In the genomic region with DNA sequence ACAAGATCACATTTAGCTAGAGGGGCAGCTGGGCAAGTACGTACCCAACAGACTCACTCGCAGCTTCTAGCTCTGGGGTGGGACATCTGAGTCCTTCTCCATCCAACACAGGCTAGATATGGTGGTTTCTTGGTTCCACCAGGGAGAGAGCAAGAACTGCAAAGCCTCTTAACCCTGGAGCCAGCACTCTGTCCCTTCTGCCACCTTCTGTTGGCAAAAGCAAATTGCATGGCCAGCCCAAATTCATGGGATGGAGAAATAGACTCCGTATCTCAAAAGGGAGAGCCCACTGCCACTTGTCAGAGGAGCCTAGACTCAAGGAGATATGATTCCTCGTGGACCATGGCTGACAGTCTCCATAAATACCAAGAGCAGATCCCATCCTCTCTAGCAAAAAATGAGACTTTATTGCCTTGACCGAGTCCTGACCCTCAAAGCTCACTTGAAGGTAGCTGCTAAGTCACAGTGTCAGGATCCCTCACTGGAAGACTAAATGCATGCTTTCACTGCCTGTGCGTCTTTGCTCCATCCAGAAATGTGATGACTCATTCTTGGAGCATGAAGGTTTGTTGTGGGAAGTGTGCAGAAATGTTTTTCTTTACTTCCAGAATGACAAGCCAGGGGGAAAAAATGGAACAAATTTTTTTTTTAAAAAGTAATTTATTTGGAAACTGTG, we compare ENCODE assay signal across 1 cellular context.
TF ChIP-seq lines count a peak whose summit lies in the region.

No MANE protein-coding gene starts in this region.

TF ChIP-seq in IMR-90, 13 proteins besides CTCF, POLR2A, EP300 and RAD21:
- TF ChIP-seq MAZ (IDR thresholded peaks at IDR 0.05; ENCODE audit: borderline replicate concordance, low read depth, low read length), result no peak
- TF ChIP-seq NFE2L2 (IDR thresholded peaks at IDR 0.05; ENCODE audit: low read depth, low read length), result peak; percentile 77
- no peak for TF ChIP-seq RCOR1 (IDR thresholded peaks at IDR 0.05; ENCODE audit: insufficient replicate concordance, low read length)
- TF ChIP-seq SMC3 (IDR thresholded peaks at IDR 0.05; ENCODE audit: low read depth, low read length), result peak; percentile 49
- TF ChIP-seq CHD1 (IDR thresholded peaks at IDR 0.05; ENCODE audit: low read depth, low read length), result no peak
- TF ChIP-seq CEBPB (IDR thresholded peaks at IDR 0.05; ENCODE audit: low read depth, low read length), result no peak
- TF ChIP-seq USF2 (IDR thresholded peaks at IDR 0.05; ENCODE audit: low read depth, low read length), result no peak
- TF ChIP-seq, protein P1, sequence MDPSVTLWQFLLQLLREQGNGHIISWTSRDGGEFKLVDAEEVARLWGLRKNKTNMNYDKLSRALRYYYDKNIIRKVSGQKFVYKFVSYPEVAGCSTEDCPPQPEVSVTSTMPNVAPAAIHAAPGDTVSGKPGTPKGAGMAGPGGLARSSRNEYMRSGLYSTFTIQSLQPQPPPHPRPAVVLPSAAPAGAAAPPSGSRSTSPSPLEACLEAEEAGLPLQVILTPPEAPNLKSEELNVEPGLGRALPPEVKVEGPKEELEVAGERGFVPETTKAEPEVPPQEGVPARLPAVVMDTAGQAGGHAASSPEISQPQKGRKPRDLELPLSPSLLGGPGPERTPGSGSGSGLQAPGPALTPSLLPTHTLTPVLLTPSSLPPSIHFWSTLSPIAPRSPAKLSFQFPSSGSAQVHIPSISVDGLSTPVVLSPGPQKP (IDR thresholded peaks at IDR 0.05; ENCODE audit: borderline replicate concordance, low read depth, low read length), result no peak
- peak; percentile 36; the same call in 1 of the 2 replicates for TF ChIP-seq BHLHE40 (IDR thresholded peaks at IDR 0.05; ENCODE audit: low read depth, low read length)
- no peak for TF ChIP-seq MAFK (IDR thresholded peaks at IDR 0.05; ENCODE audit: low read depth, low read length)
- no peak for TF ChIP-seq RFX5 (IDR thresholded peaks at IDR 0.05; ENCODE audit: low read depth, low read length)
- peak; percentile 88 for TF ChIP-seq FOS (IDR thresholded peaks at IDR 0.05; ENCODE audit: low read depth, low read length)
- TF ChIP-seq MXI1 (IDR thresholded peaks at IDR 0.05; ENCODE audit: borderline replicate concordance, low read depth, low read length), result no peak
